ENCODE assay signal across 17 cellular contexts in genomic region chr10:78408011-78408410, GRCh38.
DNase-seq lines count a peak whose midpoint lies in the region; ATAC-seq, FAIRE-seq and TF ChIP-seq lines count a peak whose summit lies in the region.
"Had no signal": no experiment of that assay in that cellular context is flagged by ENCODE, and none has a peak within 500 bp of the region (broad histone marks: within the 10 kb centered on the region; RNA-seq: fewer than 3 reads in every experiment).

No MANE protein-coding gene starts in this region.

- peak overlapping the region; percentile 62 for H3K4me3 Mint-ChIP-seq in MCF 10A (ENCODE audit: unreplicated experiment)
- peak overlapping the region; percentile 81 for H3K4me3 Mint-ChIP-seq in nephron progenitor cell
- H3K4me3 Mint-ChIP-seq: central memory CD8-positive, alpha-beta T cell had no signal

- no peaks in the 10 kb centered on the region for H3K36me3 Mint-ChIP-seq in MCF 10A (ENCODE audit: insufficient read depth, unreplicated experiment)
- H3K36me3 Mint-ChIP-seq in nephron progenitor cell (ENCODE audit: low read depth) = no peaks in the 10 kb centered on the region

- no peak overlapping the region for H3K23ac ChIP-seq in H1 (ENCODE audit: insufficient read length)

- no peak overlapping the region for H2AK5ac ChIP-seq in H1 (ENCODE audit: low read depth, low read length)

- H2BK120ac ChIP-seq in H1 (replicated peaks; ENCODE audit: low read depth, low read length) = peak overlapping the region; percentile 16

- H3K27ac ChIP-seq in mammary epithelial cell (ENCODE audit: insufficient read depth, low read depth, low read length) = no peak overlapping the region
- H3K27ac ChIP-seq in H1 (ENCODE audit: low read depth, low read length) = no peak overlapping the region
- peak overlapping the region; percentile 78 to 81 for H3K27ac ChIP-seq in thoracic aorta
- no peak overlapping the region for H3K27ac ChIP-seq in gastrocnemius medialis
- H3K27ac ChIP-seq: suprapubic skin had no signal

- H2BK5ac ChIP-seq in H1 (ENCODE audit: low read depth, low read length) = peak overlapping the region; percentile 1; the same call in 1 of the 2 replicates

- in situ Hi-C loops in mammary epithelial cell (cut with MboI; ENCODE audit: low sequenced_read_pairs in 2 of 2) = no loop called here
- in situ Hi-C loops in gastrocnemius medialis (cut with MboI; ENCODE audit: low sequenced_read_pairs in 4 of 4) = loop anchor here in 1 of 4 donors (25.0 kb wide), 1 partner anchor 779 kb away; no protein-coding TSS in a partner anchor

- no peaks in the 10 kb centered on the region for H3K36me3 ChIP-seq in mammary epithelial cell (ENCODE audit: insufficient read depth, low read length)
- no peaks in the 10 kb centered on the region for H3K36me3 ChIP-seq in H1 (ENCODE audit: control insufficient read depth in 2 of 4, insufficient read depth in 4 of 4, low read length in 3 of 4)
- no peaks in the 10 kb centered on the region for H3K36me3 ChIP-seq in thoracic aorta
- H3K36me3 ChIP-seq in gastrocnemius medialis = no peaks in the 10 kb centered on the region
- H3K36me3 ChIP-seq: BE2C, suprapubic skin had no signal

- H3K27me3 ChIP-seq in mammary epithelial cell (ENCODE audit: insufficient read depth, low read length) (peaks cover 2% of the 10 kb centered on the region), H1 (replicated peaks in 1 of 4; ENCODE audit: control insufficient read depth in 3 of 4, extremely low read depth in 1 of 4, insufficient read depth in 3 of 4, low read length in 3 of 4) (peaks cover 0 to 2% (median 0%) of the 10 kb centered on the region in 4 experiments; a peak in 1 of 7 replicates), thoracic aorta (replicated peaks; ENCODE audit: insufficient read depth) (no peaks in the 10 kb centered on the region), gastrocnemius medialis (peaks cover 0 to 3% (median 0%) of the 10 kb centered on the region in 3 donors)
- H3K27me3 ChIP-seq: BE2C, hepatocyte had no signal

- no peak overlapping the region for H2AFZ ChIP-seq in mammary epithelial cell (ENCODE audit: low read depth, low read length)
- H2AFZ ChIP-seq in H1 (ENCODE audit: low read length) = no peak overlapping the region

- H3K27me3 Mint-ChIP-seq in MCF 10A (ENCODE audit: insufficient read depth, unreplicated experiment) = peaks cover 44% of the 10 kb centered on the region
- H3K27me3 Mint-ChIP-seq in nephron progenitor cell (ENCODE audit: low read depth, poor library complexity) = peaks cover 12% of the 10 kb centered on the region

- peak overlapping the region; percentile 2; the same call in 1 of the 2 replicates for H2BK20ac ChIP-seq in H1 (ENCODE audit: low read length)

- FAIRE-seq in H1 (lab: Jason Lieb, UNC) = no peak
- FAIRE-seq: keratinocyte had no signal

- H4K20me1 ChIP-seq in mammary epithelial cell (ENCODE audit: insufficient read depth, low read length) = no peaks in the 10 kb centered on the region
- no peaks in the 10 kb centered on the region for H4K20me1 ChIP-seq in H1 (replicated peaks in 1 of 2; ENCODE audit: control insufficient read depth in 1 of 2, insufficient read depth in 2 of 2, low read length in 2 of 2)

- no peak for TF ChIP-seq POLR2A in H1 (IDR thresholded peaks at IDR 0.05; ENCODE audit: control extremely low read depth in 1 of 2, low read depth in 2 of 2, low read length in 2 of 2)
- TF ChIP-seq POLR2A in gastrocnemius medialis (IDR thresholded peaks at IDR 0.05) = no peak

- TF ChIP-seq RAD21 in H1 (IDR thresholded peaks at IDR 0.05 in 1 of 2, conservative IDR thresholded peaks at IDR 0.05 in 1 of 2; ENCODE audit: low read depth in 2 of 2, low read length in 2 of 2) = no peak

- DNase-seq in MCF 10A (ENCODE audit: unreplicated experiment) = no peak
- no peak for DNase-seq in mammary epithelial cell
- no peak for DNase-seq in H1 (ENCODE audit: low read depth in 1 of 2, low spot score in 2 of 2)
- DNase-seq in nephron progenitor cell = no peak
- no peak for DNase-seq in thoracic aorta (ENCODE audit: low spot score)
- no peak for DNase-seq in activated CD4-positive, CD25-positive, alpha-beta regulatory T cell (lab: John Stamatoyannopoulos, UW)
- DNase-seq in gastrocnemius medialis = no peak
- DNase-seq: effector memory CD4-positive, alpha-beta T cell; GDM1; KG1; OCI-M1 had no signal

- H3K9ac ChIP-seq in mammary epithelial cell (ENCODE audit: insufficient read depth, low read length) (no peak overlapping the region), H1 (replicated peaks in 1 of 4; ENCODE audit: extremely low read depth in 1 of 4, low read depth in 3 of 4, low read length in 3 of 4) (no peak overlapping the region; a peak in 1 of 7 replicates)

- H3K79me2 ChIP-seq in mammary epithelial cell (ENCODE audit: insufficient read depth, low read length) (no peaks in the 10 kb centered on the region), H1 (ENCODE audit: control insufficient read depth in 1 of 2, insufficient read depth in 2 of 2, low read length in 2 of 2) (no peaks in the 10 kb centered on the region)
- H3K79me2 ChIP-seq: hepatocyte had no signal

- TF ChIP-seq EP300 in H1 (IDR thresholded peaks at IDR 0.05; ENCODE audit: borderline replicate concordance in 1 of 2, low read depth in 2 of 2, low read length in 2 of 2) = no peak

- H4K91ac ChIP-seq in H1 (replicated peaks; ENCODE audit: insufficient read length, low read length) = peak overlapping the region; percentile 88

- no peak overlapping the region for H3K27ac Mint-ChIP-seq in MCF 10A (ENCODE audit: low read depth, unreplicated experiment)
- H3K27ac Mint-ChIP-seq in nephron progenitor cell = no peak overlapping the region

- TF ChIP-seq CTCF in MCF 10A (IDR thresholded peaks at IDR 0.05; ENCODE audit: unreplicated experiment) (no peak), mammary epithelial cell (conservative IDR thresholded peaks at IDR 0.05 in 1 of 2, IDR thresholded peaks at IDR 0.05 in 1 of 2; ENCODE audit: extremely low read depth in 1 of 2, insufficient read depth in 1 of 2, low read depth in 1 of 2, low read length in 2 of 2) (no peak), H1 (IDR thresholded peaks at IDR 0.05; ENCODE audit: control extremely low read depth in 1 of 3, insufficient read depth in 1 of 3, low read depth in 1 of 3, low read length in 3 of 3) (no peak), nephron progenitor cell (IDR thresholded peaks at IDR 0.05) (no peak), thoracic aorta (IDR thresholded peaks at IDR 0.05) (no peak), gastrocnemius medialis (IDR thresholded peaks at IDR 0.05 in 4 of 5, conservative IDR thresholded peaks at IDR 0.05 in 1 of 5) (no peak)

- no peak overlapping the region for H4K8ac ChIP-seq in H1 (ENCODE audit: extremely low read depth, insufficient read depth, low read length)

- H3K4me3 ChIP-seq in mammary epithelial cell (replicated peaks in 1 of 3; ENCODE audit: insufficient read depth in 1 of 3, low read depth in 2 of 3, low read length in 3 of 3) = no peak overlapping the region
- no peak overlapping the region for H3K4me3 ChIP-seq in H1 (ENCODE audit: extremely low read depth in 1 of 4, insufficient read depth in 2 of 4, low read depth in 3 of 4, low read length in 4 of 4)
- H3K4me3 ChIP-seq in thoracic aorta = no peak overlapping the region
- no peak overlapping the region for H3K4me3 ChIP-seq in gastrocnemius medialis
- H3K4me3 ChIP-seq: hepatocyte had no signal

- H3K18ac ChIP-seq in H1 (ENCODE audit: extremely low read depth, low read length) = no peak overlapping the region

- dilution Hi-C loops in mammary epithelial cell (cut with HindIII; ENCODE audit: low sequenced_read_pairs) = no loop called here

- H3K4me1 ChIP-seq in mammary epithelial cell (ENCODE audit: insufficient read depth, low read length) (peaks cover 7% of the 10 kb centered on the region), H1 (replicated peaks in 1 of 4; ENCODE audit: control insufficient read depth in 3 of 4, insufficient read depth in 4 of 4, low read length in 3 of 4) (peaks cover 0 to 13% (median 7%) of the 10 kb centered on the region in 4 experiments; a peak in 5 of 7 replicates), thoracic aorta (ENCODE audit: control insufficient read depth in 1 of 2, low read depth in 2 of 2) (peaks cover 27 to 46% of the 10 kb centered on the region in 2 donors), gastrocnemius medialis (peaks cover 3 to 11% of the 10 kb centered on the region in 2 donors)

- H3K9me3 Mint-ChIP-seq in MCF 10A (ENCODE audit: unreplicated experiment) = no peaks in the 10 kb centered on the region
- no peaks in the 10 kb centered on the region for H3K9me3 Mint-ChIP-seq in nephron progenitor cell
- H3K9me3 Mint-ChIP-seq: central memory CD8-positive, alpha-beta T cell had no signal

- WGBS in mammary epithelial cell (ENCODE audit: low coverage, missing lambda C conversion rate) = 87% methylated on average over 10 of the region's 10 CpGs
- WGBS in H1 (ENCODE audit: extremely low coverage in 1 of 2, insufficient coverage in 1 of 2, insufficient read length in 1 of 2, insufficient replicate concordance in 2 of 2, low coverage in 1 of 2, low lambda C conversion rate in 2 of 2, missing lambda C conversion rate in 1 of 2), 2 experiments = 86% methylated on average over 9 of the region's 10 CpGs; no CpG with 5 or more reads in 1 of the 2 experiments

- H3K4me1 Mint-ChIP-seq in MCF 10A (ENCODE audit: insufficient read depth, unreplicated experiment) = peaks cover 9% of the 10 kb centered on the region
- peaks cover 58% of the 10 kb centered on the region for H3K4me1 Mint-ChIP-seq in nephron progenitor cell

- no peaks in the 10 kb centered on the region for H3K9me3 ChIP-seq in mammary epithelial cell (replicated peaks; ENCODE audit: insufficient read depth, low read length)
- H3K9me3 ChIP-seq in H1 (ENCODE audit: insufficient read depth in 2 of 2, low read depth in 1 of 2, low read length in 1 of 2) = no peaks in the 10 kb centered on the region
- H3K9me3 ChIP-seq in thoracic aorta = no peaks in the 10 kb centered on the region
- H3K9me3 ChIP-seq in gastrocnemius medialis = no peaks in the 10 kb centered on the region
- H3K9me3 ChIP-seq: BE2C, suprapubic skin had no signal

- no peak overlapping the region for H4K5ac ChIP-seq in H1 (ENCODE audit: insufficient read length, low read depth, low read length)

- H3K4ac ChIP-seq in H1 (replicated peaks; ENCODE audit: insufficient read length, low read depth, low read length) = no peak overlapping the region

- intact Hi-C loops in MCF 10A (cut with micrococcal nuclease) = no loop called here
- intact Hi-C loops in mammary epithelial cell (cut with micrococcal nuclease) = no loop called here
- intact Hi-C loops in gastrocnemius medialis (cut with DNase I; ENCODE audit: low total_unique reads) = no loop called here

- H3K14ac ChIP-seq in H1 (ENCODE audit: insufficient read length) = no peak overlapping the region

- no peak for ATAC-seq in thoracic aorta (ENCODE audit: insufficient number of reproducible peaks, low FRiP score, low read depth)
- ATAC-seq in HG03565 (IDR thresholded peaks at IDR 0.05; ENCODE audit: unreplicated experiment) = no peak
- no peak for ATAC-seq in gastrocnemius medialis

- POLR2A ChIA-PET in MCF 10A (lab: Yijun Ruan, JAX) = interaction anchor here (0.6 kb wide), 1 partner anchor 55 kb away, joined by 4 read pairs; no protein-coding TSS in a partner anchor
- POLR2A ChIA-PET in H1 (lab: Charles Lee; ENCODE audit: partially characterized antibody) = interaction anchor here (0.9 to 1.7 kb wide), 4 partner anchors 9 to 374 kb away, joined by 3 to 4 read pairs (median 4); no protein-coding TSS in a partner anchor

- peak overlapping the region; percentile 51 for H2BK15ac ChIP-seq in H1 (ENCODE audit: low read length)

- no peaks in the 10 kb centered on the region for H3K79me1 ChIP-seq in H1 (ENCODE audit: low read depth, low read length)

- H2BK12ac ChIP-seq in H1 (ENCODE audit: low read depth, low read length) = peak overlapping the region; percentile 91; the same call in 1 of the 2 replicates

- no peak overlapping the region for H3K56ac ChIP-seq in H1 (replicated peaks; ENCODE audit: insufficient read length, low read depth, low read length)

- peaks cover 4% of the 10 kb centered on the region; the same call in 1 of the 2 replicates for H3K23me2 ChIP-seq in H1 (ENCODE audit: low read depth, low read length)

- CTCF ChIA-PET in MCF 10A (lab: Yijun Ruan, JAX) = interaction anchor here (0.6 to 1.6 kb wide), 2 partner anchors 21 to 787 kb away, joined by 3 to 8 read pairs; no protein-coding TSS in a partner anchor
- CTCF ChIA-PET in mammary epithelial cell (lab: Charles Lee; ENCODE audit: low non-redundant PET) = no interaction called here
- CTCF ChIA-PET in H1 (lab: Charles Lee; ENCODE audit: partially characterized antibody) = interaction anchor here (0.8 to 3.0 kb wide), 12 partner anchors 11 to 787 kb away, joined by 3 to 11 read pairs (median 4); no protein-coding TSS in a partner anchor

- BruUV-seq in MCF 10A (replicated peaks; lab: Mats Ljungman, UMichigan) = no TSS peak
- no TSS peak for BruUV-seq in mammary epithelial cell (replicated peaks; lab: Mats Ljungman, UMichigan)

- H3K4me2 ChIP-seq in mammary epithelial cell (ENCODE audit: insufficient read depth, low read depth, low read length) (no peak overlapping the region), H1 (ENCODE audit: insufficient read depth in 1 of 2, low read depth in 2 of 2, low read length in 2 of 2) (peak overlapping the region; percentile 80 to 99; a peak in 1 of 4 replicates)

Comparison
In these comparisons a context has a peak if more than half of its experiments do, and no peak if none do; other contexts are left out.
1. H3K27ac ChIP-seq: peak in thoracic aorta (2 of 2); none in mammary epithelial cell (single experiment), H1 (single experiment) and gastrocnemius medialis (0 of 4).